1 cellular context compared by ENCODE assay signal in the genomic region with DNA sequence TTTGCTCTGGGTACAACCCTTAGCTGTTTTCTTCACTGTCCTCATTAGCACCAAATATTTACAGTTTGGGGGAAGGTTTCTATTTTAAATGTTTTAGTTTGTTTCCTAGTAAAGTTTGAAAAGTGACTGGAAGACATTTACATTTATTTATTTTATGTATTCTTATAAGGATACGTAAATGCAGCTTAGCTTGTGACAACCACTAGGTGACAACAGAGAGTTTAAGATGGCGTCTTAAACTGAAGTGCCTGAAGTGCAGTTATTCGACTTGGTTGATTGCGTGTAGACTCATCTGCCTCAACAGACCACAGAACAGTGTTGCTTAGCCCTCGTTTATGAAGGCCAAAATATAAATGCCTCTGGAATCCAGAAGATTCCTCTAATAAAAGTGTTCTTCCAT.
TF ChIP-seq lines count a peak whose summit lies in the region.

No MANE protein-coding gene starts in this region.

TF ChIP-seq in GM23338, 12 proteins besides CTCF, POLR2A, EP300 and RAD21 (continued from another document):
- TF ChIP-seq, protein P1, sequence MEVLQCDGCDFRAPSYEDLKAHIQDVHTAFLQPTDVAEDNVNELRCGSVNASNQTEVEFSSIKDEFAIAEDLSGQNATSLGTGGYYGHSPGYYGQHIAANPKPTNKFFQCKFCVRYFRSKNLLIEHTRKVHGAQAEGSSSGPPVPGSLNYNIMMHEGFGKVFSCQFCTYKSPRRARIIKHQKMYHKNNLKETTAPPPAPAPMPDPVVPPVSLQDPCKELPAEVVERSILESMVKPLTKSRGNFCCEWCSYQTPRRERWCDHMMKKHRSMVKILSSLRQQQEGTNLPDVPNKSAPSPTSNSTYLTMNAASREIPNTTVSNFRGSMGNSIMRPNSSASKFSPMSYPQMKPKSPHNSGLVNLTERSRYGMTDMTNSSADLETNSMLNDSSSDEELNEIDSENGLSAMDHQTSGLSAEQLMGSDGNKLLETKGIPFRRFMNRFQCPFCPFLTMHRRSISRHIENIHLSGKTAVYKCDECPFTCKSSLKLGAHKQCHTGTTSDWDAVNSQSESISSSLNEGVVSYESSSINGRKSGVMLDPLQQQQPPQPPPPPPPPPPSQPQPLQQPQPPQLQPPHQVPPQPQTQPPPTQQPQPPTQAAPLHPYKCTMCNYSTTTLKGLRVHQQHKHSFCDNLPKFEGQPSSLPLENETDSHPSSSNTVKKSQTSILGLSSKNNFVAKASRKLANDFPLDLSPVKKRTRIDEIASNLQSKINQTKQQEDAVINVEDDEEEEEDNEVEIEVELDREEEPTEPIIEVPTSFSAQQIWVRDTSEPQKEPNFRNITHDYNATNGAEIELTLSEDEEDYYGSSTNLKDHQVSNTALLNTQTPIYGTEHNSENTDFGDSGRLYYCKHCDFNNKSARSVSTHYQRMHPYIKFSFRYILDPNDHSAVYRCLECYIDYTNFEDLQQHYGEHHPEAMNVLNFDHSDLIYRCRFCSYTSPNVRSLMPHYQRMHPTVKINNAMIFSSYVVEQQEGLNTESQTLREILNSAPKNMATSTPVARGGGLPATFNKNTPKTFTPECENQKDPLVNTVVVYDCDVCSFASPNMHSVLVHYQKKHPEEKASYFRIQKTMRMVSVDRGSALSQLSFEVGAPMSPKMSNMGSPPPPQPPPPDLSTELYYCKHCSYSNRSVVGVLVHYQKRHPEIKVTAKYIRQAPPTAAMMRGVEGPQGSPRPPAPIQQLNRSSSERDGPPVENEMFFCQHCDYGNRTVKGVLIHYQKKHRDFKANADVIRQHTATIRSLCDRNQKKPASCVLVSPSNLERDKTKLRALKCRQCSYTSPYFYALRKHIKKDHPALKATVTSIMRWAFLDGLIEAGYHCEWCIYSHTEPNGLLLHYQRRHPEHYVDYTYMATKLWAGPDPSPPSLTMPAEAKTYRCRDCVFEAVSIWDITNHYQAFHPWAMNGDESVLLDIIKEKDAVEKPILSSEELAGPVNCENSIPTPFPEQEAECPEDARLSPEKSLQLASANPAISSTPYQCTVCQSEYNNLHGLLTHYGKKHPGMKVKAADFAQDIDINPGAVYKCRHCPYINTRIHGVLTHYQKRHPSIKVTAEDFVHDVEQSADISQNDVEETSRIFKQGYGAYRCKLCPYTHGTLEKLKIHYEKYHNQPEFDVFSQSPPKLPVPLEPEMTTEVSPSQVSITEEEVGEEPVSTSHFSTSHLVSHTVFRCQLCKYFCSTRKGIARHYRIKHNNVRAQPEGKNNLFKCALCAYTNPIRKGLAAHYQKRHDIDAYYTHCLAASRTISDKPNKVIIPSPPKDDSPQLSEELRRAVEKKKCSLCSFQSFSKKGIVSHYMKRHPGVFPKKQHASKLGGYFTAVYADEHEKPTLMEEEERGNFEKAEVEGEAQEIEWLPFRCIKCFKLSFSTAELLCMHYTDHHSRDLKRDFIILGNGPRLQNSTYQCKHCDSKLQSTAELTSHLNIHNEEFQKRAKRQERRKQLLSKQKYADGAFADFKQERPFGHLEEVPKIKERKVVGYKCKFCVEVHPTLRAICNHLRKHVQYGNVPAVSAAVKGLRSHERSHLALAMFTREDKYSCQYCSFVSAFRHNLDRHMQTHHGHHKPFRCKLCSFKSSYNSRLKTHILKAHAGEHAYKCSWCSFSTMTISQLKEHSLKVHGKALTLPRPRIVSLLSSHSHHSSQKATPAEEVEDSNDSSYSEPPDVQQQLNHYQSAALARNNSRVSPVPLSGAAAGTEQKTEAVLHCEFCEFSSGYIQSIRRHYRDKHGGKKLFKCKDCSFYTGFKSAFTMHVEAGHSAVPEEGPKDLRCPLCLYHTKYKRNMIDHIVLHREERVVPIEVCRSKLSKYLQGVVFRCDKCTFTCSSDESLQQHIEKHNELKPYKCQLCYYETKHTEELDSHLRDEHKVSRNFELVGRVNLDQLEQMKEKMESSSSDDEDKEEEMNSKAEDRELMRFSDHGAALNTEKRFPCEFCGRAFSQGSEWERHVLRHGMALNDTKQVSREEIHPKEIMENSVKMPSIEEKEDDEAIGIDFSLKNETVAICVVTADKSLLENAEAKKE (CRISPR knock-in tag; IDR thresholded peaks at IDR 0.05) = no peak
- TF ChIP-seq JUNB (IDR thresholded peaks at IDR 0.05; ENCODE audit: unreplicated experiment) = no peak
- no peak for TF ChIP-seq CREB1 (CRISPR knock-in tag; IDR thresholded peaks at IDR 0.05; ENCODE audit: low read depth)
